ENCODE assay signal across 8 cellular contexts in genomic region chr12:96434107-96434506, GRCh38.
A peak's percentile ranks its signal among the peaks of the same experiment; 100 is the strongest.
DNase-seq lines count a peak whose midpoint lies in the region; ATAC-seq and FAIRE-seq lines count a peak whose summit lies in the region.

No MANE protein-coding gene starts in this region.

- ATAC-seq in HG03565 (IDR thresholded peaks at IDR 0.05; ENCODE audit: unreplicated experiment): peak; percentile 93
- peak; percentile 97 to 100 for ATAC-seq in stimulated activated naive B cell treated with anti-CD40 and anti-IgM and Interleukin-4, amounts not matched to agents 10 μg/mL and 1 μg/mL and 100 μg/mL, for 72 hours (replicated peaks)

- DNase-seq in GM19239 (ENCODE audit: insufficient read length, low spot score) (no peak), fibroblast of peridontal ligament (ENCODE audit: extremely low read depth) (peak; percentile 100), NCI-H2107 treated with DMSO at 0.1 percent for 48 hours (lab: John Stamatoyannopoulos, UW; ENCODE audit: unreplicated experiment) (no peak), islet precursor cell (no peak), NCI-H2107 (lab: John Stamatoyannopoulos, UW) (no peak)
- peak; percentile 49 for DNase-seq in activated CD4-positive, alpha-beta T cell treated with anti-CD3 and anti-CD28 coated beads, Interleukin-2, amount 50 U/mL, for 1 hour
- DNase-seq in stimulated activated naive B cell treated with anti-CD40 and anti-IgM and Interleukin-4, amounts not matched to agents 10 μg/mL and 1 μg/mL and 100 μg/mL, for 72 hours: peak; percentile 54

- peaks cover 2 to 4% of the 10 kb centered on the region in 2 donors for H3K36me3 Mint-ChIP-seq in stimulated activated naive B cell treated with anti-CD40 and anti-IgM and Interleukin-4, amounts not matched to agents 10 μg/mL and 1 μg/mL and 100 μg/mL, for 72 hours

- peak; percentile 71 for FAIRE-seq in GM19239 (lab: Jason Lieb, UNC)

- H3K27me3 Mint-ChIP-seq in stimulated activated naive B cell treated with anti-CD40 and anti-IgM and Interleukin-4, amounts not matched to agents 10 μg/mL and 1 μg/mL and 100 μg/mL, for 72 hours: no peaks in the 10 kb centered on the region

- H3K27ac Mint-ChIP-seq in stimulated activated naive B cell treated with anti-CD40 and anti-IgM and Interleukin-4, amounts not matched to agents 10 μg/mL and 1 μg/mL and 100 μg/mL, for 72 hours: peak overlapping the region; percentile 11

- peaks cover 3 to 4% of the 10 kb centered on the region in 2 donors for H3K9me3 Mint-ChIP-seq in stimulated activated naive B cell treated with anti-CD40 and anti-IgM and Interleukin-4, amounts not matched to agents 10 μg/mL and 1 μg/mL and 100 μg/mL, for 72 hours

- peaks cover 4 to 7% of the 10 kb centered on the region in 2 donors for H3K4me1 Mint-ChIP-seq in stimulated activated naive B cell treated with anti-CD40 and anti-IgM and Interleukin-4, amounts not matched to agents 10 μg/mL and 1 μg/mL and 100 μg/mL, for 72 hours

- H3K4me3 Mint-ChIP-seq in stimulated activated naive B cell treated with anti-CD40 and anti-IgM and Interleukin-4, amounts not matched to agents 10 μg/mL and 1 μg/mL and 100 μg/mL, for 72 hours: peak overlapping the region; percentile 1 to 2

Comparison
In these comparisons a context has a peak if more than half of its experiments do, and no peak if none do; other contexts are left out.
1. DNase-seq: peak in activated CD4-positive, alpha-beta T cell treated with anti-CD3 and anti-CD28 coated beads, Interleukin-2, amount 50 U/mL, for 1 hour (single experiment), fibroblast of peridontal ligament (single experiment) and stimulated activated naive B cell treated with anti-CD40 and anti-IgM and Interleukin-4, amounts not matched to agents 10 μg/mL and 1 μg/mL and 100 μg/mL, for 72 hours (single experiment); none in GM19239 (single experiment), NCI-H2107 treated with DMSO at 0.1 percent for 48 hours (single experiment), islet precursor cell (single experiment) and NCI-H2107 (single experiment).